13 cellular contexts compared by ENCODE assay signal in the genomic region with DNA sequence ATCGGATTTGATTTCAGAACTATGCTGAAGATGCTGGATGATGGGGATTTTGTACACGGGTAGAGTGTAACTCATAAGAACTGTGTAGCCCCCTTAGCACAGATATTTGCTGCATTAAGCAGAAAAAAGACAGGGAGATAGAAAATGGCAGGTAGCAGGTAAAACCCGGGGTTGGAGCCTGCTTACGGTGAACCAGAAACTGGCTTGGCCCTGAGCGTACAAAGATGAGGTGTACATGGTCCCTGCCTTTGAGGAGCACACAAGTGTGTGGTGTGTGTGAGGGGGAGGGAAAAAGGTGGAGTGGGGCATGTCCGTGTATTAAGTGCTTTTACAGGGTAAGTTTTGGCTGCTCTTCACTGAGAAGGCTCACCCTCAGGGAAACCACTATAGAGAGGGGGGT. TPM values are rescaled to one million over a fixed set of nuclear protein-coding genes. Genes with fewer than 3 reads are reported as not detected.
DNase-seq lines count a peak whose midpoint lies in the region; ATAC-seq and TF ChIP-seq lines count a peak whose summit lies in the region.
"Had no signal": no experiment of that assay in that cellular context is flagged by ENCODE, and none has a peak within 500 bp of the region (broad histone marks: within the 10 kb centered on the region; RNA-seq: fewer than 3 reads in every experiment).

No MANE protein-coding gene starts in this region.

- no peaks in the 10 kb centered on the region for H3K27me3 ChIP-seq in endodermal cell (ENCODE audit: control insufficient read depth, insufficient read depth, low read length, poor library complexity, severe bottlenecking)
- no peaks in the 10 kb centered on the region for H3K27me3 ChIP-seq in sigmoid colon

- H3K27me3 Mint-ChIP-seq in activated CD4-positive, alpha-beta T cell treated with anti-CD3 and anti-CD28 coated beads, Interleukin-2, amount 10 ng/mL, durations not matched to agents 7 days and 5 days, result no peaks in the 10 kb centered on the region
- no peaks in the 10 kb centered on the region for H3K27me3 Mint-ChIP-seq in Calu3 (ENCODE audit: unreplicated experiment)
- peaks cover 2% of the 10 kb centered on the region for H3K27me3 Mint-ChIP-seq in endodermal cell (ENCODE audit: insufficient read depth)

- 89 to 97% methylated on average over 4 to 6 of the region's 6 CpGs for WGBS in endodermal cell (ENCODE audit: insufficient coverage in 1 of 2, insufficient read length in 1 of 2), 2 experiments
- 75 to 87% methylated on average over 6 of the region's 6 CpGs for WGBS in sigmoid colon, 2 donors

- CTCF ChIA-PET in activated CD4-positive, alpha-beta T cell treated with anti-CD3 and anti-CD28 coated beads, Interleukin-2, amount 10 ng/mL, durations not matched to agents 7 days and 5 days (lab: Charles Lee), result interaction anchor here (0.9 kb wide), 1 partner anchor 9 kb away, joined by 3 read pairs; no protein-coding TSS in a partner anchor
- CTCF ChIA-PET in Calu3 (lab: Charles Lee), result interaction anchor here (1.8 kb wide), 1 partner anchor 412 kb away, joined by 5 read pairs; the partner anchor contains the start of gene BCL6

- H3K27ac ChIP-seq in endodermal cell (ENCODE audit: low read depth, low read length), result no peak overlapping the region
- H3K27ac ChIP-seq in sigmoid colon, result peak overlapping the region; percentile 95 to 99 (median 98)

- H3K9me3 ChIP-seq in endodermal cell (ENCODE audit: control insufficient read depth, low read length), result no peaks in the 10 kb centered on the region
- no peaks in the 10 kb centered on the region for H3K9me3 ChIP-seq in sigmoid colon

- TF ChIP-seq CTCF in Calu3 (IDR thresholded peaks at IDR 0.05; ENCODE audit: unreplicated experiment) (no peak), endodermal cell (conservative IDR thresholded peaks at IDR 0.05) (no peak), sigmoid colon (IDR thresholded peaks at IDR 0.05) (no peak)

- H3K4me3 ChIP-seq in endodermal cell (ENCODE audit: low read length), result peak overlapping the region; percentile 42
- peak overlapping the region in 2 of 4 donors; percentile 18 to 68 for H3K4me3 ChIP-seq in sigmoid colon

- intact Hi-C loops in Calu3 (cut with micrococcal nuclease; ENCODE audit: unreplicated experiment) (no loop called here), sigmoid colon (cut with DNase I) (loop anchor here (10.0 kb wide), 1 partner anchor 243 kb away; no protein-coding TSS in a partner anchor)

- TF ChIP-seq POLR2A in sigmoid colon (IDR thresholded peaks at IDR 0.05), result no peak

- POLR2A ChIA-PET in activated CD4-positive, alpha-beta T cell treated with anti-CD3 and anti-CD28 coated beads, Interleukin-2, amount 10 ng/mL, durations not matched to agents 7 days and 5 days (lab: Charles Lee), result no interaction called here

- H3K9me3 Mint-ChIP-seq in activated CD4-positive, alpha-beta T cell treated with anti-CD3 and anti-CD28 coated beads, Interleukin-2, amount 10 ng/mL, durations not matched to agents 7 days and 5 days, result peaks cover 2% of the 10 kb centered on the region
- H3K9me3 Mint-ChIP-seq in Calu3 (ENCODE audit: low read depth, unreplicated experiment) (peaks cover 2% of the 10 kb centered on the region), endodermal cell (no peaks in the 10 kb centered on the region)

- no peak overlapping the region for H3K9ac ChIP-seq in endodermal cell (ENCODE audit: extremely low read depth, low read length, poor library complexity, severe bottlenecking)

- no peak for DNase-seq in activated CD4-positive, alpha-beta T cell treated with anti-CD3 and anti-CD28 coated beads, Interleukin-2, amount 10 ng/mL, durations not matched to agents 7 days and 5 days
- no peak for DNase-seq in activated CD4-positive, alpha-beta T cell treated with anti-CD3 and anti-CD28 coated beads for 4 hours
- no peak for DNase-seq in Calu3
- DNase-seq in endodermal cell, result no peak
- no peak for DNase-seq in sigmoid colon
- no peak for DNase-seq in NCI-H345 (lab: John Stamatoyannopoulos, UW)
- DNase-seq in NCI-H748 (lab: John Stamatoyannopoulos, UW; ENCODE audit: unreplicated experiment), result no peak
- DNase-seq: ACHN, amygdala, HCEC 1CT, NCI-H2029, NCI-H82 had no signal

- BruUV-seq in Calu3 (replicated peaks; lab: Mats Ljungman, UMichigan), result no TSS peak

- peaks cover 76% of the 10 kb centered on the region for H3K4me1 Mint-ChIP-seq in activated CD4-positive, alpha-beta T cell treated with anti-CD3 and anti-CD28 coated beads, Interleukin-2, amount 10 ng/mL, durations not matched to agents 7 days and 5 days
- peaks cover 74% of the 10 kb centered on the region for H3K4me1 Mint-ChIP-seq in Calu3 (ENCODE audit: low read depth, unreplicated experiment)
- H3K4me1 Mint-ChIP-seq in endodermal cell, result peaks cover 47% of the 10 kb centered on the region

- no peak for ATAC-seq in HG02884 (IDR thresholded peaks at IDR 0.05; ENCODE audit: unreplicated experiment)

- H3K4me1 ChIP-seq in endodermal cell (ENCODE audit: control insufficient read depth, insufficient read depth, low read length), result no peaks in the 10 kb centered on the region
- peaks cover 0 to 79% (median 70%) of the 10 kb centered on the region in 4 donors for H3K4me1 ChIP-seq in sigmoid colon

- H3K4me3 Mint-ChIP-seq in activated CD4-positive, alpha-beta T cell treated with anti-CD3 and anti-CD28 coated beads, Interleukin-2, amount 10 ng/mL, durations not matched to agents 7 days and 5 days, result peak overlapping the region; percentile 4
- peak overlapping the region; percentile 26 for H3K4me3 Mint-ChIP-seq in Calu3 (ENCODE audit: low read depth, unreplicated experiment)
- no peak overlapping the region for H3K4me3 Mint-ChIP-seq in endodermal cell

- H3K27ac Mint-ChIP-seq in activated CD4-positive, alpha-beta T cell treated with anti-CD3 and anti-CD28 coated beads, Interleukin-2, amount 10 ng/mL, durations not matched to agents 7 days and 5 days, result peak overlapping the region; percentile 37
- peak overlapping the region; percentile 11 for H3K27ac Mint-ChIP-seq in Calu3 (ENCODE audit: unreplicated experiment)
- no peak overlapping the region for H3K27ac Mint-ChIP-seq in endodermal cell

- no peak for TF ChIP-seq EP300 in sigmoid colon (IDR thresholded peaks at IDR 0.05)

- peaks cover 38% of the 10 kb centered on the region for H3K36me3 Mint-ChIP-seq in activated CD4-positive, alpha-beta T cell treated with anti-CD3 and anti-CD28 coated beads, Interleukin-2, amount 10 ng/mL, durations not matched to agents 7 days and 5 days (ENCODE audit: low read depth)
- H3K36me3 Mint-ChIP-seq in Calu3 (ENCODE audit: insufficient read depth, unreplicated experiment) (peaks cover 42% of the 10 kb centered on the region), endodermal cell (ENCODE audit: low read depth) (no peaks in the 10 kb centered on the region)

- H3K36me3 ChIP-seq in endodermal cell (ENCODE audit: control insufficient read depth, insufficient read depth, low read length) (peaks cover 20% of the 10 kb centered on the region), sigmoid colon (no peaks in the 10 kb centered on the region)

RNA-seq across cellular contexts. Expression of gene LPP, which starts 3.5 kb away (rescaled TPM):
- total RNA-seq in activated CD4-positive, alpha-beta T cell treated with anti-CD3 and anti-CD28 coated beads, Interleukin-2, amount 10 ng/mL, durations not matched to agents 7 days and 5 days, result 10 to 100 TPM; 63.6 to 70.3 TPM
- total RNA-seq in Calu3 (2022) (219 and 264 TPM in 2 replicates), endodermal cell (100 to 1,000 TPM in 1 of 2 donors, 10 to 100 TPM in 1; 78.0 to 105 TPM), sigmoid colon (1,000 to 10,000 TPM in 3 of 4 donors, 100 to 1,000 TPM in 1; 824 to 1,773 (median 1,187) TPM)
- 13.9 TPM for polyA plus RNA-seq in endodermal cell (2013, experiment 1 of 2)
- polyA plus RNA-seq in endodermal cell (2013, experiment 2 of 2), result 19.6 TPM
- 10 to 100 TPM in 1 of 3 donors, 1 to 10 TPM in 2; 5.3 to 36.0 (median 7.2) TPM for polyA plus RNA-seq in sigmoid colon
